In genomic region chr12:16949351-16949750, GRCh38 we compare ENCODE assay signal across 22 cellular contexts.
"Had no signal": no experiment of that assay in that cellular context is flagged by ENCODE, and none has a peak within 500 bp of the region (broad histone marks: within the 10 kb centered on the region; RNA-seq: fewer than 3 reads in every experiment).

No MANE protein-coding gene starts in this region.

- H3K9me3 Mint-ChIP-seq: memory B cell had no signal

- H3K27me3 ChIP-seq: dorsolateral prefrontal cortex, foreskin keratinocyte, tibial nerve had no signal

- H3K9me3 ChIP-seq: tibial nerve had no signal

- H3K27me3 Mint-ChIP-seq: activated CD4-positive, alpha-beta memory T cell treated with anti-CD3 and anti-CD28 coated beads, Interleukin-2, amount 10 ng/mL, durations not matched to agents 7 days and 5 days; activated CD8-positive, alpha-beta memory T cell treated with anti-CD3 and anti-CD28 coated beads, Interleukin-2, amount 10 ng/mL, durations not matched to agents 7 days and 5 days; activated naive CD8-positive, alpha-beta T cell treated with anti-CD3 and anti-CD28 coated beads for 36 hours; activated T-helper 17 cell treated with anti-CD3 and anti-CD28 coated beads, Interleukin-2, amount 50 U/mL, for 72 hours; memory B cell; naive thymus-derived CD8-positive, alpha-beta T cell; stimulated activated naive CD8-positive, alpha-beta T cell treated with anti-CD3 and anti-CD28 coated beads, Interleukin-15, Interleukin-2, amounts not matched to agents 100 ng/mL and 50 ng/mL, for 24 hours had no signal

- H3K36me3 ChIP-seq: tibial nerve had no signal

- H3K4me3 ChIP-seq: dorsolateral prefrontal cortex, tibial nerve had no signal

- H3K4me1 ChIP-seq: foreskin keratinocyte, tibial nerve had no signal

- DNase-seq: activated CD4-positive, alpha-beta memory T cell treated with anti-CD3 and anti-CD28 coated beads, Interleukin-2, amount 10 ng/mL, durations not matched to agents 7 days and 5 days; activated CD4-positive, alpha-beta T cell treated with anti-CD3 and anti-CD28 coated beads for 48 hours; activated CD4-positive, CD25-positive, alpha-beta regulatory T cell; activated CD8-positive, alpha-beta memory T cell treated with anti-CD3 and anti-CD28 coated beads, Interleukin-2, amount 10 ng/mL, durations not matched to agents 7 days and 5 days; activated naive CD4-positive, alpha-beta T cell; activated naive CD8-positive, alpha-beta T cell treated with anti-CD3 and anti-CD28 coated beads for 36 hours; amygdala; caudate nucleus; dorsolateral prefrontal cortex; foreskin keratinocyte; left ventricle myocardium superior; naive thymus-derived CD8-positive, alpha-beta T cell; occipital lobe; posterior cingulate gyrus; stimulated activated CD4-positive, alpha-beta T cell treated with anti-CD3 and anti-CD28 coated beads, Interleukin-15, amount 100 ng/mL, for 24 hours; stimulated activated CD4-positive, alpha-beta T cell treated with anti-CD3 and anti-CD28 coated beads, Interleukin-2, amount 100 ng/mL, for 48 hours; T-helper 1 cell; T-helper 9 cell had no signal

- H3K27ac ChIP-seq: dorsolateral prefrontal cortex, foreskin keratinocyte, tibial nerve had no signal

- ATAC-seq: activated CD8-positive, alpha-beta memory T cell treated with anti-CD3 and anti-CD28 coated beads, Interleukin-2, amount 10 ng/mL, durations not matched to agents 7 days and 5 days; activated T-helper 17 cell treated with anti-CD3 and anti-CD28 coated beads, Interleukin-2, amount 50 U/mL, for 72 hours; foreskin keratinocyte; left ventricle myocardium superior; naive thymus-derived CD8-positive, alpha-beta T cell had no signal

- H3K4me3 Mint-ChIP-seq: activated CD4-positive, alpha-beta memory T cell treated with anti-CD3 and anti-CD28 coated beads, Interleukin-2, amount 10 ng/mL, durations not matched to agents 7 days and 5 days; activated CD8-positive, alpha-beta memory T cell treated with anti-CD3 and anti-CD28 coated beads, Interleukin-2, amount 10 ng/mL, durations not matched to agents 7 days and 5 days; activated naive CD8-positive, alpha-beta T cell treated with anti-CD3 and anti-CD28 coated beads for 36 hours; activated T-helper 17 cell treated with anti-CD3 and anti-CD28 coated beads, Interleukin-2, amount 50 U/mL, for 72 hours; memory B cell; naive thymus-derived CD8-positive, alpha-beta T cell; stimulated activated naive CD8-positive, alpha-beta T cell treated with anti-CD3 and anti-CD28 coated beads, Interleukin-15, Interleukin-2, amounts not matched to agents 100 ng/mL and 50 ng/mL, for 24 hours had no signal

- H3K36me3 Mint-ChIP-seq: activated CD8-positive, alpha-beta memory T cell treated with anti-CD3 and anti-CD28 coated beads, Interleukin-2, amount 10 ng/mL, durations not matched to agents 7 days and 5 days; activated naive CD8-positive, alpha-beta T cell treated with anti-CD3 and anti-CD28 coated beads for 36 hours; memory B cell; naive thymus-derived CD8-positive, alpha-beta T cell had no signal

- H3K27ac Mint-ChIP-seq: activated CD4-positive, alpha-beta memory T cell treated with anti-CD3 and anti-CD28 coated beads, Interleukin-2, amount 10 ng/mL, durations not matched to agents 7 days and 5 days; activated CD8-positive, alpha-beta memory T cell treated with anti-CD3 and anti-CD28 coated beads, Interleukin-2, amount 10 ng/mL, durations not matched to agents 7 days and 5 days; activated naive CD8-positive, alpha-beta T cell treated with anti-CD3 and anti-CD28 coated beads for 36 hours; activated T-helper 17 cell treated with anti-CD3 and anti-CD28 coated beads, Interleukin-2, amount 50 U/mL, for 72 hours; memory B cell; naive thymus-derived CD8-positive, alpha-beta T cell; stimulated activated naive CD8-positive, alpha-beta T cell treated with anti-CD3 and anti-CD28 coated beads, Interleukin-15, Interleukin-2, amounts not matched to agents 100 ng/mL and 50 ng/mL, for 24 hours had no signal

- H3K4me1 Mint-ChIP-seq: activated CD4-positive, alpha-beta memory T cell treated with anti-CD3 and anti-CD28 coated beads, Interleukin-2, amount 10 ng/mL, durations not matched to agents 7 days and 5 days; activated CD8-positive, alpha-beta memory T cell treated with anti-CD3 and anti-CD28 coated beads, Interleukin-2, amount 10 ng/mL, durations not matched to agents 7 days and 5 days; activated naive CD8-positive, alpha-beta T cell treated with anti-CD3 and anti-CD28 coated beads for 36 hours; activated T-helper 17 cell treated with anti-CD3 and anti-CD28 coated beads, Interleukin-2, amount 50 U/mL, for 72 hours; memory B cell; naive thymus-derived CD8-positive, alpha-beta T cell had no signal
